ENCODE assay signal across 1 cellular context in genomic region chrX:33183366-33183765, GRCh38.
TF ChIP-seq lines count a peak whose summit lies in the region.

No MANE protein-coding gene starts in this region.

TF ChIP-seq in GM12878, 131 proteins besides CTCF, POLR2A, EP300 and RAD21:
- no peak for TF ChIP-seq EGR1 (IDR thresholded peaks at IDR 0.05; ENCODE audit: borderline replicate concordance in 1 of 2, low read depth in 2 of 2, low read length in 2 of 2)
- TF ChIP-seq SMAD1 (IDR thresholded peaks at IDR 0.05; ENCODE audit: low read depth, partially characterized antibody): no peak
- TF ChIP-seq HDAC2 (IDR thresholded peaks at IDR 0.05): no peak
- no peak for TF ChIP-seq NRF1 (conservative IDR thresholded peaks at IDR 0.05; ENCODE audit: low read depth, low read length)
- no peak for TF ChIP-seq FOXM1 (IDR thresholded peaks at IDR 0.05; ENCODE audit: low read depth, low read length)
- no peak for TF ChIP-seq ZNF274 (IDR thresholded peaks at IDR 0.05; ENCODE audit: insufficient read depth, insufficient read length)
- no peak for TF ChIP-seq ASH2L (IDR thresholded peaks at IDR 0.05; ENCODE audit: borderline replicate concordance, low read depth)
- TF ChIP-seq IKZF2 (IDR thresholded peaks at IDR 0.05): no peak
- no peak for TF ChIP-seq ETV6 (conservative IDR thresholded peaks at IDR 0.05 in 1 of 2, IDR thresholded peaks at IDR 0.05 in 1 of 2; ENCODE audit: borderline replicate concordance in 1 of 2, low read depth in 1 of 2)
- TF ChIP-seq MTA3 (IDR thresholded peaks at IDR 0.05; ENCODE audit: borderline replicate concordance, low read length): no peak
- no peak for TF ChIP-seq E4F1 (IDR thresholded peaks at IDR 0.05; ENCODE audit: borderline replicate concordance, partially characterized antibody)
